In the genomic region with DNA sequence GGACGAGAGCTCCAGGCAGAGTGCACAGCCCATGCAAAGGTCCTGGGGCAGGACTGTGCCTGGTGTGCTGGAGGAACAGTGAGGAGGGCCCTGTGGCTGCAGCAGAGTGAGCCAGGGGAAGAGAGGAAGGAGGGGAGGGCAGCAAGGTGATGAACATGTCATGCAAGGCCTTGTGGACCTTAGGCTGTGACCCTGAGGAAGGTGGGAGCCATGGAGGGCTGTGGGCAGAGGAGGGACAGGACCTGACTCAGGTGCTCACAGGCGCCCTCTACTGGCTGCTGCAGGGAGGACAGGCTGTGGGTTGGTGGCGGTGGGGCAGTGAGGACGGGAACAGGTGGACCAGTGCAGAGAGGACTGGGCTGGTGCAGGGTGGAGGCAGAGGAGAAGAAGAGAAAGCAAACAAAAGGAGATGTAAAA, we compare ENCODE assay signal across 8 cellular contexts.
DNase-seq lines count a peak whose midpoint lies in the region; TF ChIP-seq lines count a peak whose summit lies in the region.

No MANE protein-coding gene starts in this region.

- no peaks in the 10 kb centered on the region for H3K9me3 ChIP-seq in MG63

- peaks cover 16% of the 10 kb centered on the region for H3K4me1 Mint-ChIP-seq in osteocyte (ENCODE audit: unreplicated experiment)

- no peak overlapping the region for H3K4me3 Mint-ChIP-seq in osteocyte (ENCODE audit: unreplicated experiment)

- no peak overlapping the region for H3K27ac Mint-ChIP-seq in osteocyte (ENCODE audit: unreplicated experiment)

- no peaks in the 10 kb centered on the region for H3K27me3 Mint-ChIP-seq in osteocyte (ENCODE audit: unreplicated experiment)

- H3K4me3 ChIP-seq in brain microvascular endothelial cell (ENCODE audit: low read depth, low read length) (no peak overlapping the region), MG63 (no peak overlapping the region)

- H3K36me3 ChIP-seq in brain microvascular endothelial cell (replicated peaks) (no peaks in the 10 kb centered on the region), MG63 (no peaks in the 10 kb centered on the region)

- H3K27me3 ChIP-seq in brain microvascular endothelial cell (replicated peaks): no peaks in the 10 kb centered on the region
- H3K27me3 ChIP-seq in MG63: no peaks in the 10 kb centered on the region

- H3K27ac ChIP-seq in brain microvascular endothelial cell: no peak overlapping the region

- DNase-seq in T-helper 9 cell (peak; percentile 48), brain microvascular endothelial cell (no peak), osteocyte (ENCODE audit: extremely low spot score, unreplicated experiment) (peak; percentile 87), superior temporal gyrus (ENCODE audit: extremely low spot score) (no peak), H4 (ENCODE audit: low spot score) (no peak), MG63 (no peak), mesenteric fat pad (ENCODE audit: low spot score) (no peak)

- in situ Hi-C loops in brain microvascular endothelial cell (cut with HindIII; ENCODE audit: low pct_ligation_motif_present, low sequenced_read_pairs): no loop called here

- H3K36me3 Mint-ChIP-seq in osteocyte (ENCODE audit: unreplicated experiment): peaks cover 2% of the 10 kb centered on the region

- H3K9me3 Mint-ChIP-seq in osteocyte (ENCODE audit: unreplicated experiment): no peaks in the 10 kb centered on the region

- TF ChIP-seq CTCF in GM12874 (IDR thresholded peaks at IDR 0.05; ENCODE audit: insufficient read depth, low read depth, low read length) (peak; percentile 82), brain microvascular endothelial cell (IDR thresholded peaks at IDR 0.05; ENCODE audit: low read depth, low read length, missing control alignments) (peak; percentile 74), osteocyte (IDR thresholded peaks at IDR 0.05) (peak; percentile 52)

Comparison
In these comparisons a context has a peak if more than half of its experiments do, and no peak if none do; other contexts are left out.
1. DNase-seq: peak in T-helper 9 cell (single experiment) and osteocyte (single experiment); none in brain microvascular endothelial cell (single experiment), superior temporal gyrus (single experiment), H4 (single experiment), MG63 (single experiment) and mesenteric fat pad (single experiment).
2. Peak in every context shown above with its lines, with median percentiles within 50 percentile points of each other: CTCF ChIP-seq.